ENCODE assay signal across 8 cellular contexts in genomic region chr14:105448706-105449111, GRCh38.
DNase-seq lines count a peak whose midpoint lies in the region; ATAC-seq and TF ChIP-seq lines count a peak whose summit lies in the region.

No MANE protein-coding gene starts in this region.

- TF ChIP-seq CTCF in GM20000 (IDR thresholded peaks at IDR 0.05; ENCODE audit: extremely low read depth, missing control alignments) = peak; percentile 74
- peak; percentile 94 for TF ChIP-seq CTCF in parathyroid adenoma (IDR thresholded peaks at IDR 0.05)
- TF ChIP-seq CTCF in tibial artery (IDR thresholded peaks at IDR 0.05) = peak; percentile 93 to 98

- H3K9me3 ChIP-seq in parathyroid adenoma (ENCODE audit: control insufficient read depth, low read length) (no peaks in the 10 kb centered on the region), tibial artery (no peaks in the 10 kb centered on the region)

- no peaks in the 10 kb centered on the region for H3K4me1 ChIP-seq in parathyroid adenoma
- peaks cover 0 to 16% (median 12%) of the 10 kb centered on the region in 4 donors for H3K4me1 ChIP-seq in tibial artery

- H3K4me3 ChIP-seq in parathyroid adenoma (ENCODE audit: low read depth, low read length) = no peak overlapping the region
- H3K4me3 ChIP-seq in tibial artery = no peak overlapping the region

- no peak overlapping the region for H3K9ac ChIP-seq in parathyroid adenoma

- ATAC-seq in HG03571 (IDR thresholded peaks at IDR 0.05; ENCODE audit: unreplicated experiment) = no peak

- H3K4me2 ChIP-seq in parathyroid adenoma (ENCODE audit: low read length) = no peak overlapping the region

- intact Hi-C loops in tibial artery (cut with DNase I; ENCODE audit: low total_unique reads) = loop anchor here (2.0 to 5.0 kb wide), 3 partner anchors 42 to 81 kb away; partner anchors contain the start of genes TEDC1 and TMEM121

- H3K36me3 ChIP-seq in parathyroid adenoma (ENCODE audit: control insufficient read depth, insufficient read depth, low read length) = no peaks in the 10 kb centered on the region
- peaks cover under 1 to 58% (median 26%) of the 10 kb centered on the region in 3 donors for H3K36me3 ChIP-seq in tibial artery

- peak; percentile 96 for DNase-seq in AG08396 (ENCODE audit: low spot score)
- DNase-seq in GM20000 (ENCODE audit: low spot score) = peak; percentile 89
- DNase-seq in RKO (ENCODE audit: low spot score) = peak; percentile 37
- peak; percentile 56 for DNase-seq in activated gamma-delta T cell treated with Interleukin-2 at 50 U/mL for 16 hours
- peak; percentile 81 for DNase-seq in germinal center (ENCODE audit: low spot score)
- peak; percentile 59 to 88 for DNase-seq in tibial artery

- peaks cover 21% of the 10 kb centered on the region for H3K79me2 ChIP-seq in parathyroid adenoma

- no peak overlapping the region for H3K27ac ChIP-seq in parathyroid adenoma
- H3K27ac ChIP-seq in tibial artery = peak overlapping the region; percentile 10 to 71

- H3K27me3 ChIP-seq in parathyroid adenoma (ENCODE audit: control insufficient read depth, insufficient read depth, low read length) (no peaks in the 10 kb centered on the region), tibial artery (no peaks in the 10 kb centered on the region)

- H2AFZ ChIP-seq in parathyroid adenoma = no peak overlapping the region

Comparison
In these comparisons a context has a peak if more than half of its experiments do, and no peak if none do; other contexts are left out.
1. DNase-seq: peak in every context shown above with its lines; median percentile 96 in AG08396; 89 in GM20000; 81 in germinal center; 74 in tibial artery; 56 in activated gamma-delta T cell treated with Interleukin-2 at 50 U/mL for 16 hours; 37 in RKO.